ENCODE assay signal across 1 cellular context in genomic region chr19:15331419-15332310, GRCh38.
A peak's percentile ranks its signal among the peaks of the same experiment; 100 is the strongest.
TF ChIP-seq lines count a peak whose summit lies in the region.

No MANE protein-coding gene starts in this region.

TF ChIP-seq in K562, 482 proteins besides CTCF, POLR2A, EP300 and RAD21 (continued from another document and continues in another):
- TF ChIP-seq NONO (IDR thresholded peaks at IDR 0.05; ENCODE audit: low read depth in 2 of 2, low read length in 1 of 2) = peak; percentile 14 to 29; a peak in 1 of 4 replicates
- no peak for TF ChIP-seq ARID3A (IDR thresholded peaks at IDR 0.05; ENCODE audit: borderline replicate concordance, low read depth, low read length)
- TF ChIP-seq SRSF9 (IDR thresholded peaks at IDR 0.05; ENCODE audit: borderline replicate concordance, low read depth, low read length) = no peak
- no peak for TF ChIP-seq ZNF23 (CRISPR knock-in tag; IDR thresholded peaks at IDR 0.05)
- no peak for TF ChIP-seq GTF2A2 (tag; IDR thresholded peaks at IDR 0.05)
- no peak for TF ChIP-seq SFPQ (IDR thresholded peaks at IDR 0.05; ENCODE audit: low read depth, low read length)
- TF ChIP-seq IFI16 (CRISPR knock-in tag; IDR thresholded peaks at IDR 0.05) = no peak
- no peak for TF ChIP-seq POLR3G (IDR thresholded peaks at IDR 0.05; ENCODE audit: extremely low read depth, insufficient read length, insufficient replicate concordance)
- no peak for TF ChIP-seq PYGO2 (tag; IDR thresholded peaks at IDR 0.05)
- no peak for TF ChIP-seq FOXO4 (CRISPR knock-in tag; IDR thresholded peaks at IDR 0.05)
- no peak for TF ChIP-seq TAL1 (IDR thresholded peaks at IDR 0.05)
- TF ChIP-seq COPS2 (conservative IDR thresholded peaks at IDR 0.05) = no peak
- no peak for TF ChIP-seq THRB (CRISPR knock-in tag; conservative IDR thresholded peaks at IDR 0.05)
- TF ChIP-seq BRD9 (IDR thresholded peaks at IDR 0.05; ENCODE audit: low read depth, partially characterized antibody) = no peak
- TF ChIP-seq THAP7 (CRISPR knock-in tag; IDR thresholded peaks at IDR 0.05) = no peak
- no peak for TF ChIP-seq ELK1 (CRISPR knock-in tag; IDR thresholded peaks at IDR 0.05)
- TF ChIP-seq ZC3H11A (IDR thresholded peaks at IDR 0.05; ENCODE audit: low read depth, low read length) = no peak
- no peak for TF ChIP-seq HINFP (tag; conservative IDR thresholded peaks at IDR 0.05; ENCODE audit: low read depth)
- no peak for TF ChIP-seq NBN (IDR thresholded peaks at IDR 0.05; ENCODE audit: low read depth)
- TF ChIP-seq LEF1 (IDR thresholded peaks at IDR 0.05) = no peak
- no peak for TF ChIP-seq CREB3L1 (IDR thresholded peaks at IDR 0.05; ENCODE audit: borderline replicate concordance, low read depth)
- TF ChIP-seq MCM2 (IDR thresholded peaks at IDR 0.05; ENCODE audit: low read depth) = no peak
- no peak for TF ChIP-seq ZNF655 (CRISPR knock-in tag; IDR thresholded peaks at IDR 0.05)
- TF ChIP-seq TGIF2 (CRISPR knock-in tag; IDR thresholded peaks at IDR 0.05) = no peak
- TF ChIP-seq KLF10 (CRISPR knock-in tag; IDR thresholded peaks at IDR 0.05) = no peak
- TF ChIP-seq MAFG (tag; conservative IDR thresholded peaks at IDR 0.05) = no peak
- TF ChIP-seq RAD51 (IDR thresholded peaks at IDR 0.05; ENCODE audit: borderline replicate concordance, low read depth) = no peak
- TF ChIP-seq NCOA4 (IDR thresholded peaks at IDR 0.05; ENCODE audit: partially characterized antibody) = no peak
- no peak for TF ChIP-seq E2F1 (CRISPR knock-in tag; IDR thresholded peaks at IDR 0.05)
- no peak for TF ChIP-seq CBX3 (IDR thresholded peaks at IDR 0.05; ENCODE audit: borderline replicate concordance in 1 of 2, low read length in 2 of 2)
- TF ChIP-seq TARDBP (IDR thresholded peaks at IDR 0.05) = no peak
- no peak for TF ChIP-seq ARID2 (IDR thresholded peaks at IDR 0.05)
- no peak for TF ChIP-seq ZNF57 (CRISPR knock-in tag; IDR thresholded peaks at IDR 0.05)
- TF ChIP-seq MAX (CRISPR knock-in tag; IDR thresholded peaks at IDR 0.05) = no peak
- no peak for TF ChIP-seq MAFK (IDR thresholded peaks at IDR 0.05; ENCODE audit: low read length)
- TF ChIP-seq PTBP1 (IDR thresholded peaks at IDR 0.05; ENCODE audit: low read depth, low read length) = 0 out of 2 replicates have a peak, but pooled peaks have one; percentile 33
- no peak for TF ChIP-seq NCOA2 (IDR thresholded peaks at IDR 0.05; ENCODE audit: partially characterized antibody in 2 of 2)
- TF ChIP-seq RCOR1 (IDR thresholded peaks at IDR 0.05; ENCODE audit: borderline replicate concordance in 1 of 2, low read depth in 2 of 2, low read length in 2 of 2) = no peak
- TF ChIP-seq ZNF280B (CRISPR knock-in tag; IDR thresholded peaks at IDR 0.05) = no peak
- no peak for TF ChIP-seq ESRRA (IDR thresholded peaks at IDR 0.05; ENCODE audit: borderline replicate concordance, low read depth)
- no peak for TF ChIP-seq ATF7 (IDR thresholded peaks at IDR 0.05)
- no peak for TF ChIP-seq RNF219 (CRISPR knock-in tag; IDR thresholded peaks at IDR 0.05)
- no peak for TF ChIP-seq PHTF2 (CRISPR knock-in tag; IDR thresholded peaks at IDR 0.05)
- TF ChIP-seq POLR2B (IDR thresholded peaks at IDR 0.05; ENCODE audit: low read depth, partially characterized antibody) = no peak
- TF ChIP-seq ZBTB12 (CRISPR knock-in tag; IDR thresholded peaks at IDR 0.05) = no peak
- TF ChIP-seq CBFA2T2 (conservative IDR thresholded peaks at IDR 0.05) = no peak
